ENCODE assay signal across 8 cellular contexts in the genomic region with DNA sequence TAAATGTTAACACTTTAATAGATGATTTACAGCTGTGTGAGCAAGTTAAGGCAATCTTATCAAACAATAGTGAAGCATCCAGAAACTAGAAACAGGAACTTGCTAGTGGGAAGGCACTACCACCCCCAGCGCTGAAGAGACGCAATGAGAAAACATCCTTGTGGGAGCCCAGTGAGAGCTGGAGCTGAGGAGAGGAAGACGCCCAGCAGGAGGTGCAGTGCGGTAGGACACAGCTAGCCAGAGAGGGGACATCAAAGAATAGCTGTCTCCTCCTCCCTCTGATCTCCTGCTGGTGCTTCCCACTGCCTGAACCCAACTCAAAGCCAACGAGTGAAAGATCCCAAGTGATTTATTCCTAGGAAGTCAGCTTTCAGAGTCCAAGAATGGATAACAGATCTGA.
DNase-seq lines count a peak whose midpoint lies in the region; TF ChIP-seq lines count a peak whose summit lies in the region.
"Had no signal": no experiment of that assay in that cellular context is flagged by ENCODE, and none has a peak within 500 bp of the region (broad histone marks: within the 10 kb centered on the region; RNA-seq: fewer than 3 reads in every experiment).

No MANE protein-coding gene starts in this region.

- H3K36me3 Mint-ChIP-seq in nephron progenitor cell (ENCODE audit: low read depth), result no peaks in the 10 kb centered on the region
- H3K36me3 Mint-ChIP-seq in CD8-positive, alpha-beta memory T cell, result no peaks in the 10 kb centered on the region

- no peak overlapping the region for H3K4me3 ChIP-seq in CD8-positive, alpha-beta memory T cell (ENCODE audit: low read length)
- H3K4me3 ChIP-seq: body of pancreas had no signal

- POLR2A ChIA-PET in CD8-positive, alpha-beta memory T cell (lab: Charles Lee), result no interaction called here

- peaks cover 15% of the 10 kb centered on the region for H3K9me3 Mint-ChIP-seq in nephron progenitor cell
- H3K9me3 Mint-ChIP-seq in CD8-positive, alpha-beta memory T cell, result peaks cover 0 to under 1% (median 0%) of the 10 kb centered on the region in 5 donors

- H3K27ac ChIP-seq in CD8-positive, alpha-beta memory T cell (ENCODE audit: low read depth, low read length), result no peak overlapping the region
- H3K27ac ChIP-seq: body of pancreas had no signal

- H3K36me3 ChIP-seq in CD8-positive, alpha-beta memory T cell (ENCODE audit: insufficient read depth, low read length), result no peaks in the 10 kb centered on the region

- peaks cover 10% of the 10 kb centered on the region for H3K4me1 Mint-ChIP-seq in nephron progenitor cell
- H3K4me1 Mint-ChIP-seq in CD8-positive, alpha-beta memory T cell, result no peaks in the 10 kb centered on the region

- no peaks in the 10 kb centered on the region for H3K9me3 ChIP-seq in CD8-positive, alpha-beta memory T cell (ENCODE audit: low read length)
- H3K9me3 ChIP-seq: body of pancreas had no signal

- no peaks in the 10 kb centered on the region for H3K27me3 Mint-ChIP-seq in nephron progenitor cell (ENCODE audit: low read depth, poor library complexity)
- no peaks in the 10 kb centered on the region for H3K27me3 Mint-ChIP-seq in CD8-positive, alpha-beta memory T cell

- no peak overlapping the region for H3K27ac Mint-ChIP-seq in nephron progenitor cell
- H3K27ac Mint-ChIP-seq in CD8-positive, alpha-beta memory T cell, result no peak overlapping the region

- no peaks in the 10 kb centered on the region for H3K27me3 ChIP-seq in CD8-positive, alpha-beta memory T cell (ENCODE audit: insufficient read depth, low read length, poor library complexity, severe bottlenecking)
- H3K27me3 ChIP-seq: body of pancreas had no signal

- H3K4me3 Mint-ChIP-seq in nephron progenitor cell, result no peak overlapping the region
- H3K4me3 Mint-ChIP-seq in CD8-positive, alpha-beta memory T cell, result no peak overlapping the region

- no peaks in the 10 kb centered on the region for H3K4me1 ChIP-seq in CD8-positive, alpha-beta memory T cell (ENCODE audit: insufficient read depth, low read length)
- H3K4me1 ChIP-seq: body of pancreas had no signal

- TF ChIP-seq CTCF in nephron progenitor cell (IDR thresholded peaks at IDR 0.05), result no peak

- CTCF ChIA-PET in CD8-positive, alpha-beta memory T cell (lab: Charles Lee), result no interaction called here

- DNase-seq in GM04504 (ENCODE audit: low read depth) (peak; percentile 50), M059J (ENCODE audit: low read depth) (peak; percentile 48), ecto neural progenitor cell (ENCODE audit: low spot score) (peak; percentile 46), nephron progenitor cell (peak; percentile 15), putamen (ENCODE audit: low spot score) (no peak)
- no peak for DNase-seq in activated CD4-positive, CD25-positive, alpha-beta regulatory T cell (lab: John Stamatoyannopoulos, UW)
- no peak for DNase-seq in CD8-positive, alpha-beta memory T cell

Comparison
In these comparisons a context has a peak if more than half of its experiments do, and no peak if none do; other contexts are left out.
1. DNase-seq: peak in GM04504 (single experiment), M059J (single experiment), ecto neural progenitor cell (single experiment) and nephron progenitor cell (single experiment); none in activated CD4-positive, CD25-positive, alpha-beta regulatory T cell (0 of 4), CD8-positive, alpha-beta memory T cell (0 of 5) and putamen (single experiment).